Comparison of ENCODE assay signal across 17 cellular contexts in the genomic region with DNA sequence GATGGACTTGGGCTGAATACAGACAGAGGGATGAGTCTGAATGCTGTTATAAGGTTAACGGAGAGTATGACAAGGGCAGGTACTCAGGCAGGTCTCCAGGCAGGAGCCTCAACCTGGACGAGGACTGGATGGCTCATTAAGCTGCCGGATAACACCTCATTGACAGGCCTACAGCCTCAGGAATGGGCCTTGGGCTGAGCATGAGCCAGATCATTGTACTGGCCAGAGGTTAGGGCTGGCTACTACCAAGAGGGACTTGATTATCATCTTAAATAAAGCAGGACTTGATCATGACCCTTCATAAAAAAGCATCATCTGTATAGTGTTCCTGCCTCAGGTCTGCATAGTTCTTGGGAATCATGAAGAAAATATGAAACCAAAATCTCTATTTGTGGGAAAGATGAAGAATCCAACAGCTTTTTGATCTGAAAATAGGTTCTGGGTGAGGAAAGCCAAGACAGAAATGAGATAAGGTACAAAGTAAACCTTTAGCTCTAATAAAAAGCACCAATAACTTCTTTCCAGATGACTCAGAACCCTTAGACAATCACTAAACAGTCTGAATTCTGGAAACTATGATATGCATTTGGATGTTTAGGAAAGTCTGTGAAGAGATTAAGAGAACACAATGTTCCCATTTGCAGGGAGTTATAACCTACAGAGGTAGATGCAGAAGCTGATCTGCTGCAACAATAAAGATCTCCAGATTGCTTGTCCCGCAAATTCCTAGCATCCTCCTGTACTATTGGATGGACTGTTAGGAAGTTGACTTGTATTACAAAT.
"Had no signal": no experiment of that assay in that cellular context is flagged by ENCODE, and none has a peak within 500 bp of the region (broad histone marks: within the 10 kb centered on the region; RNA-seq: fewer than 3 reads in every experiment).

No MANE protein-coding gene starts in this region.

- H3K27ac ChIP-seq: colonic mucosa, heart left ventricle, sigmoid colon, skin epidermis had no signal

- H3K27me3 ChIP-seq: colonic mucosa, heart left ventricle, sigmoid colon had no signal

- H3K4me3 ChIP-seq: colonic mucosa, heart left ventricle, sigmoid colon, skin epidermis had no signal

- DNase-seq: colonic mucosa; dermis blood vessel endothelial cell; effector CD4-positive, alpha-beta T cell; endodermal cell; erythroblast; foreskin melanocyte; heart left ventricle; hypothalamus; kidney glomerular epithelial cell; mesendoderm; naive B cell; sigmoid colon; stimulated activated CD4-positive, alpha-beta T cell treated with anti-CD3 and anti-CD28 coated beads, Interleukin-2, amount 100 ng/mL, for 24 hours; stimulated activated CD4-positive, alpha-beta T cell treated with anti-CD3 and anti-CD28 coated beads, Interleukin-4, amount 100 ng/mL, for 4 hours; stimulated activated naive B cell treated with anti-CD40 and anti-IgM and Interleukin-4, amounts not matched to agents 10 μg/mL and 1 μg/mL and 100 μg/mL, for 72 hours; stimulated activated naive CD8-positive, alpha-beta T cell treated with anti-CD3 and anti-CD28 coated beads, Interleukin-15, amount 100 ng/mL, for 72 hours had no signal
